ENCODE assay signal across 10 cellular contexts in genomic region chr6:138498575-138499302, GRCh38. TPM values are rescaled to one million over a fixed set of nuclear protein-coding genes. Genes with fewer than 3 reads are reported as not detected.
DNase-seq lines count a peak whose midpoint lies in the region; ATAC-seq, FAIRE-seq and TF ChIP-seq lines count a peak whose summit lies in the region.
"Had no signal": no experiment of that assay in that cellular context is flagged by ENCODE, and none has a peak within 500 bp of the region (broad histone marks: within the 10 kb centered on the region; RNA-seq: fewer than 3 reads in every experiment).

No MANE protein-coding gene starts in this region.

- peaks cover 33% of the 10 kb centered on the region for H3K4me1 ChIP-seq in ES-I3 (ENCODE audit: insufficient read depth, low read length)
- peaks cover 58% of the 10 kb centered on the region for H3K4me1 ChIP-seq in HUES64 (ENCODE audit: insufficient read depth, low read length)
- H3K4me1 ChIP-seq in aorta (ENCODE audit: control insufficient read depth in 1 of 2, insufficient read depth in 2 of 2, low read length in 2 of 2): no peaks in the 10 kb centered on the region
- H3K4me1 ChIP-seq: SJCRH30 had no signal

- peak overlapping the region; percentile 34 for H3K4me3 ChIP-seq in HUES64 (ENCODE audit: low read length)
- peak overlapping the region; percentile 51 for H3K4me3 ChIP-seq in neural cell (ENCODE audit: low read length)
- H3K4me3 ChIP-seq in aorta (ENCODE audit: low read length in 2 of 2): no peak overlapping the region
- H3K4me3 ChIP-seq: SJCRH30 had no signal

- no peak for TF ChIP-seq EP300 in neural cell (conservative IDR thresholded peaks at IDR 0.05; ENCODE audit: poor library complexity, severe bottlenecking)

- no peak overlapping the region for H2AFZ ChIP-seq in neural cell (ENCODE audit: low read depth, low read length)

- WGBS in HUES64: 67% methylated on average over 3 of the region's 3 CpGs
- WGBS in aorta, 2 donors: 87 to 91% methylated on average over 3 of the region's 3 CpGs

- H3K9me3 ChIP-seq in ES-I3 (ENCODE audit: control insufficient read depth, insufficient read depth, low read length): no peaks in the 10 kb centered on the region
- no peaks in the 10 kb centered on the region for H3K9me3 ChIP-seq in HUES64 (ENCODE audit: insufficient read depth, low read depth, low read length)
- H3K9me3 ChIP-seq in neural cell (ENCODE audit: low read length): no peaks in the 10 kb centered on the region
- H3K9me3 ChIP-seq in aorta (ENCODE audit: control insufficient read depth, low read length): no peaks in the 10 kb centered on the region
- H3K9me3 ChIP-seq: SJCRH30 had no signal

- TF ChIP-seq CTCF in neural cell (IDR thresholded peaks at IDR 0.05; ENCODE audit: poor library complexity, severe bottlenecking): no peak

- no peaks in the 10 kb centered on the region for H3K9me2 ChIP-seq in neural cell (ENCODE audit: insufficient read depth, low read length)

- peaks cover 4% of the 10 kb centered on the region; the same call in 1 of the 2 replicates for H3K36me3 ChIP-seq in ES-I3 (ENCODE audit: insufficient read depth, low read length)
- H3K36me3 ChIP-seq in HUES64 (ENCODE audit: insufficient read depth, low read length): peaks cover 3% of the 10 kb centered on the region; the same call in 1 of the 2 replicates
- H3K36me3 ChIP-seq in neural cell (ENCODE audit: insufficient read depth, low read length): no peaks in the 10 kb centered on the region
- no peaks in the 10 kb centered on the region for H3K36me3 ChIP-seq in aorta (ENCODE audit: control insufficient read depth in 1 of 2, insufficient read depth in 2 of 2, low read length in 1 of 2)
- H3K36me3 ChIP-seq: SJCRH30 had no signal

- intact Hi-C loops in aorta (cut with DNase I): no loop called here

- H3K27me3 ChIP-seq in HUES64 (ENCODE audit: insufficient read depth, low read length): no peaks in the 10 kb centered on the region
- H3K27me3 ChIP-seq in neural cell (ENCODE audit: insufficient read depth, low read depth, low read length): no peaks in the 10 kb centered on the region
- no peaks in the 10 kb centered on the region for H3K27me3 ChIP-seq in aorta (ENCODE audit: control insufficient read depth in 1 of 2, insufficient read depth in 2 of 2, low read length in 1 of 2)
- H3K27me3 ChIP-seq: SJCRH30 had no signal

- DNase-seq in epithelial cell of prostate (ENCODE audit: low read depth, low spot score) (no peak), urothelium cell line (ENCODE audit: low spot score) (no peak), aorta (no peak)
- DNase-seq in stimulated activated CD4-positive, alpha-beta T cell treated with anti-CD3 and anti-CD28 coated beads, Interleukin-4, amount 100 ng/mL, for 24 hours: no peak
- DNase-seq: activated CD4-positive, alpha-beta memory T cell treated with anti-CD3 and anti-CD28 coated beads, Interleukin-2, amount 10 ng/mL, durations not matched to agents 7 days and 5 days; SJCRH30 had no signal

- H3K4me2 ChIP-seq in neural cell (ENCODE audit: low read length): no peak overlapping the region

- H3K79me2 ChIP-seq in neural cell (replicated peaks; ENCODE audit: insufficient read depth, low read length): peaks cover 19% of the 10 kb centered on the region

- H3K9ac ChIP-seq in ES-I3 (ENCODE audit: low read depth, low read length) (peak overlapping the region; percentile 36), HUES64 (ENCODE audit: low read depth, low read length) (peak overlapping the region; percentile 32), neural cell (ENCODE audit: low read length) (no peak overlapping the region)

- no peaks in the 10 kb centered on the region for H3F3A ChIP-seq in neural cell (ENCODE audit: insufficient read depth, low read length, poor library complexity, severe bottlenecking)

- no peak for TF ChIP-seq RAD21 in neural cell (conservative IDR thresholded peaks at IDR 0.05)

- no peaks in the 10 kb centered on the region for H4K20me1 ChIP-seq in neural cell (ENCODE audit: insufficient read depth)

- H3K27ac ChIP-seq in HUES64 (ENCODE audit: low read depth, low read length) (peak overlapping the region; percentile 70; the same call in 1 of the 2 replicates), epithelial cell of prostate (peak overlapping the region; percentile 45), neural cell (ENCODE audit: low read length) (no peak overlapping the region), aorta (ENCODE audit: low read depth in 1 of 2, low read length in 2 of 2) (no peak overlapping the region)
- H3K27ac ChIP-seq: SJCRH30 had no signal

- no peak for FAIRE-seq in urothelium cell line (lab: Jason Lieb, UNC)

- ATAC-seq in GM21786 (IDR thresholded peaks at IDR 0.05; ENCODE audit: unreplicated experiment): no peak
- ATAC-seq in aorta (ENCODE audit: low FRiP score): no peak

TF ChIP-seq in neural cell, 6 proteins besides CTCF, POLR2A, EP300 and RAD21:
- TF ChIP-seq EZH2 (IDR thresholded peaks at IDR 0.05; ENCODE audit: borderline replicate concordance, insufficient read depth, low read length, poor library complexity, severe bottlenecking): no peak
- no peak for TF ChIP-seq TAF1 (IDR thresholded peaks at IDR 0.05; ENCODE audit: low read depth)
- TF ChIP-seq MXI1 (conservative IDR thresholded peaks at IDR 0.05; ENCODE audit: poor library complexity, severe bottlenecking): no peak
- TF ChIP-seq, protein P1, sequence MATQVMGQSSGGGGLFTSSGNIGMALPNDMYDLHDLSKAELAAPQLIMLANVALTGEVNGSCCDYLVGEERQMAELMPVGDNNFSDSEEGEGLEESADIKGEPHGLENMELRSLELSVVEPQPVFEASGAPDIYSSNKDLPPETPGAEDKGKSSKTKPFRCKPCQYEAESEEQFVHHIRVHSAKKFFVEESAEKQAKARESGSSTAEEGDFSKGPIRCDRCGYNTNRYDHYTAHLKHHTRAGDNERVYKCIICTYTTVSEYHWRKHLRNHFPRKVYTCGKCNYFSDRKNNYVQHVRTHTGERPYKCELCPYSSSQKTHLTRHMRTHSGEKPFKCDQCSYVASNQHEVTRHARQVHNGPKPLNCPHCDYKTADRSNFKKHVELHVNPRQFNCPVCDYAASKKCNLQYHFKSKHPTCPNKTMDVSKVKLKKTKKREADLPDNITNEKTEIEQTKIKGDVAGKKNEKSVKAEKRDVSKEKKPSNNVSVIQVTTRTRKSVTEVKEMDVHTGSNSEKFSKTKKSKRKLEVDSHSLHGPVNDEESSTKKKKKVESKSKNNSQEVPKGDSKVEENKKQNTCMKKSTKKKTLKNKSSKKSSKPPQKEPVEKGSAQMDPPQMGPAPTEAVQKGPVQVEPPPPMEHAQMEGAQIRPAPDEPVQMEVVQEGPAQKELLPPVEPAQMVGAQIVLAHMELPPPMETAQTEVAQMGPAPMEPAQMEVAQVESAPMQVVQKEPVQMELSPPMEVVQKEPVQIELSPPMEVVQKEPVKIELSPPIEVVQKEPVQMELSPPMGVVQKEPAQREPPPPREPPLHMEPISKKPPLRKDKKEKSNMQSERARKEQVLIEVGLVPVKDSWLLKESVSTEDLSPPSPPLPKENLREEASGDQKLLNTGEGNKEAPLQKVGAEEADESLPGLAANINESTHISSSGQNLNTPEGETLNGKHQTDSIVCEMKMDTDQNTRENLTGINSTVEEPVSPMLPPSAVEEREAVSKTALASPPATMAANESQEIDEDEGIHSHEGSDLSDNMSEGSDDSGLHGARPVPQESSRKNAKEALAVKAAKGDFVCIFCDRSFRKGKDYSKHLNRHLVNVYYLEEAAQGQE (IDR thresholded peaks at IDR 0.05; ENCODE audit: borderline replicate concordance): no peak
- no peak for TF ChIP-seq SMC3 (conservative IDR thresholded peaks at IDR 0.05; ENCODE audit: poor library complexity)
- no peak for TF ChIP-seq POLR2AphosphoS5 (IDR thresholded peaks at IDR 0.05)
TF ChIP-seq in neural cell: peak in this region for 0.

RNA-seq across cellular contexts. Expression of gene NHSL1, which starts 0.6 kb away (rescaled TPM):
- 14.0 TPM for polyA plus RNA-seq in HUES64 (2013, experiment 1 of 2)
- 18.4 TPM for polyA plus RNA-seq in HUES64 (2013, experiment 2 of 2)
- polyA plus RNA-seq in neural cell (1.5 and 2.4 TPM in 2 replicates), aorta (1 to 10 TPM in 1 of 2 donors, under 1 TPM in 1; 0.56 to 5.4 TPM)
- polyA minus RNA-seq in neural cell: 5.8 and 10.3 TPM in 2 replicates
- 10 to 100 TPM; 10.9 to 25.2 TPM for total RNA-seq in aorta

Comparison
In these comparisons a context has a peak if more than half of its experiments do, and no peak if none do; other contexts are left out.
1. H3K27ac ChIP-seq: peak in HUES64 (single experiment) and epithelial cell of prostate (single experiment); none in neural cell (single experiment) and aorta (0 of 2).
2. H3K4me3 ChIP-seq: peak in HUES64 (single experiment) and neural cell (single experiment); none in aorta (0 of 2).